In genomic region chr6:63760199-63760598, GRCh38 we compare ENCODE assay signal across 9 cellular contexts.
"Had no signal": no experiment of that assay in that cellular context is flagged by ENCODE, and none has a peak within 500 bp of the region (broad histone marks: within the 10 kb centered on the region; RNA-seq: fewer than 3 reads in every experiment).

No MANE protein-coding gene starts in this region.

- H3K27ac Mint-ChIP-seq: HFFc6 had no signal

- H3K4me2 ChIP-seq: KMS-11 had no signal

- H3K4me1 ChIP-seq: HAP-1 had no signal

- FAIRE-seq: HTR-8/SVneo had no signal

- DNase-seq: GOT3, H7, HFFc6, KBM-7 had no signal

- H3K36me3 ChIP-seq: HAP-1 had no signal

- ATAC-seq: HCT116 had no signal

- H3K4me3 ChIP-seq: GM23248, HAP-1 had no signal

- H3K9ac ChIP-seq: GM23248, KMS-11 had no signal

- H3K4me3 Mint-ChIP-seq: HFFc6 had no signal

- H2AFZ ChIP-seq: GM23248 had no signal

- H3K27ac ChIP-seq: GM23248, KMS-11 had no signal
